Comparison of ENCODE assay signal across 9 cellular contexts in genomic region chr13:98978280-98978679, GRCh38. TPM values are rescaled to one million over a fixed set of nuclear protein-coding genes. Genes with fewer than 3 reads are reported as not detected.
DNase-seq lines count a peak whose midpoint lies in the region; ATAC-seq and TF ChIP-seq lines count a peak whose summit lies in the region.
"Had no signal": no experiment of that assay in that cellular context is flagged by ENCODE, and none has a peak within 500 bp of the region (broad histone marks: within the 10 kb centered on the region; RNA-seq: fewer than 3 reads in every experiment).

No MANE protein-coding gene starts in this region.

- DNase-seq in AG08395 (ENCODE audit: low spot score) (peak; percentile 70), Panc1 (ENCODE audit: low read depth, low spot score) (peak; percentile 43), epithelial cell of proximal tubule (ENCODE audit: low read depth) (peak; percentile 79), neuronal stem cell (ENCODE audit: low spot score) (no peak), Peyer's patch (no peak), hypothalamus (lab: John Stamatoyannopoulos, UW) (no peak), NCI-H1417 treated with DMSO at 0.1 percent for 48 hours (lab: John Stamatoyannopoulos, UW) (no peak)
- no peak for DNase-seq in activated CD4-positive, alpha-beta T cell treated with anti-CD3 and anti-CD28 coated beads for 36 hours
- DNase-seq: activated CD4-positive, alpha-beta memory T cell treated with anti-CD3 and anti-CD28 coated beads for 36 hours had no signal

- no peak overlapping the region for H4K91ac ChIP-seq in neuronal stem cell (ENCODE audit: low read depth, low read length, poor library complexity)

- intact Hi-C loops in Panc1 (cut with micrococcal nuclease; ENCODE audit: unreplicated experiment), result no loop called here
- intact Hi-C loops in activated CD4-positive, alpha-beta T cell treated with anti-CD3 and anti-CD28 coated beads for 36 hours (cut with DNase I, micrococcal nuclease), result no loop called here

- H2BK5ac ChIP-seq in neuronal stem cell (ENCODE audit: low read length), result no peak overlapping the region

- no peak overlapping the region for H4K8ac ChIP-seq in neuronal stem cell (ENCODE audit: low read depth, low read length)

- H3K4me1 Mint-ChIP-seq in activated CD4-positive, alpha-beta T cell treated with anti-CD3 and anti-CD28 coated beads for 36 hours, result peaks cover 78% of the 10 kb centered on the region

- H2BK120ac ChIP-seq in neuronal stem cell (ENCODE audit: low read depth, low read length), result no peak overlapping the region

- H3K27ac ChIP-seq in Panc1 (ENCODE audit: low read length) (no peak overlapping the region), neuronal stem cell (replicated peaks; ENCODE audit: low read length) (no peak overlapping the region), Peyer's patch (peak overlapping the region in 1 of 4 donors; percentile 10)

- H3K14ac ChIP-seq in neuronal stem cell (ENCODE audit: low read length), result no peak overlapping the region

- TF ChIP-seq POLR2A in Peyer's patch (IDR thresholded peaks at IDR 0.05), result no peak

- peak; percentile 63; the same call in 1 of the 2 replicates for ATAC-seq in Panc1
- ATAC-seq in activated CD4-positive, alpha-beta T cell treated with anti-CD3 and anti-CD28 coated beads for 36 hours, result no peak

- TF ChIP-seq CTCF in Panc1 (IDR thresholded peaks at IDR 0.05) (no peak), epithelial cell of proximal tubule (conservative IDR thresholded peaks at IDR 0.05; ENCODE audit: low read depth, low read length) (no peak), Peyer's patch (IDR thresholded peaks at IDR 0.05) (no peak)

- no peak overlapping the region for H3K23ac ChIP-seq in neuronal stem cell (ENCODE audit: low read depth, low read length, poor library complexity)

- H3K36me3 ChIP-seq in Panc1 (ENCODE audit: control insufficient read depth, insufficient read depth, low read length), result no peaks in the 10 kb centered on the region
- H3K36me3 ChIP-seq in neuronal stem cell (replicated peaks in 1 of 2; ENCODE audit: control insufficient read depth in 2 of 2, insufficient read depth in 2 of 2, low read length in 2 of 2), result no peaks in the 10 kb centered on the region
- no peaks in the 10 kb centered on the region for H3K36me3 ChIP-seq in Peyer's patch

- CTCF ChIA-PET in Panc1 (lab: Charles Lee), result no interaction called here
- CTCF ChIA-PET in activated CD4-positive, alpha-beta T cell treated with anti-CD3 and anti-CD28 coated beads for 36 hours (lab: Charles Lee), result interaction anchor here (0.6 to 0.9 kb wide), 4 partner anchors 16 to 241 kb away, joined by 3 to 4 read pairs (median 4); no protein-coding TSS in a partner anchor

- no peaks in the 10 kb centered on the region for H3K9me3 Mint-ChIP-seq in activated CD4-positive, alpha-beta T cell treated with anti-CD3 and anti-CD28 coated beads for 36 hours (ENCODE audit: low read depth)
- H3K9me3 Mint-ChIP-seq: activated CD4-positive, alpha-beta memory T cell treated with anti-CD3 and anti-CD28 coated beads for 36 hours had no signal

- no peaks in the 10 kb centered on the region for H3K27me3 Mint-ChIP-seq in activated CD4-positive, alpha-beta T cell treated with anti-CD3 and anti-CD28 coated beads for 36 hours
- H3K27me3 Mint-ChIP-seq: activated CD4-positive, alpha-beta memory T cell treated with anti-CD3 and anti-CD28 coated beads for 36 hours had no signal

- H3K9me3 ChIP-seq in Panc1 (ENCODE audit: control insufficient read depth, insufficient read depth, low read depth, low read length), result no peaks in the 10 kb centered on the region
- H3K9me3 ChIP-seq in neuronal stem cell (replicated peaks in 1 of 2; ENCODE audit: control insufficient read depth in 2 of 2, insufficient read depth in 1 of 2, low read depth in 1 of 2, low read length in 2 of 2), result no peaks in the 10 kb centered on the region
- no peaks in the 10 kb centered on the region for H3K9me3 ChIP-seq in Peyer's patch

- H3K9ac ChIP-seq in neuronal stem cell (ENCODE audit: low read depth, low read length, poor library complexity), result no peak overlapping the region

- no peaks in the 10 kb centered on the region for H3K79me1 ChIP-seq in neuronal stem cell (ENCODE audit: low read depth, low read length)

- no peak overlapping the region for H2BK12ac ChIP-seq in neuronal stem cell (ENCODE audit: low read length)

- H3K27me3 ChIP-seq in Panc1 (ENCODE audit: control insufficient read depth, insufficient read depth, low read length) (no peaks in the 10 kb centered on the region), neuronal stem cell (ENCODE audit: control insufficient read depth in 3 of 3, insufficient read depth in 3 of 3, low read depth in 1 of 3, low read length in 3 of 3) (no peaks in the 10 kb centered on the region), Peyer's patch (no peaks in the 10 kb centered on the region)

- no peak overlapping the region for H2BK15ac ChIP-seq in neuronal stem cell (ENCODE audit: low read length)

- in situ Hi-C loops in Panc1 (cut with HindIII; ENCODE audit: low pct_unique_long_range_greater_than_20kb, low sequenced_read_pairs), result no loop called here

- no peak overlapping the region for H3K4me3 Mint-ChIP-seq in activated CD4-positive, alpha-beta T cell treated with anti-CD3 and anti-CD28 coated beads for 36 hours
- H3K4me3 Mint-ChIP-seq: activated CD4-positive, alpha-beta memory T cell treated with anti-CD3 and anti-CD28 coated beads for 36 hours had no signal

- H2AK5ac ChIP-seq in neuronal stem cell (ENCODE audit: low read depth, low read length), result no peak overlapping the region

- H3K4me2 ChIP-seq in neuronal stem cell (ENCODE audit: insufficient read depth, low read length, poor library complexity, severe bottlenecking), result no peak overlapping the region

- no peak overlapping the region for H3K18ac ChIP-seq in neuronal stem cell (ENCODE audit: low read length)

- H3K4me1 ChIP-seq in Panc1 (ENCODE audit: control insufficient read depth, insufficient read depth, low read length) (peaks cover 12% of the 10 kb centered on the region), neuronal stem cell (ENCODE audit: control insufficient read depth in 2 of 2, insufficient read depth in 1 of 2, low read depth in 1 of 2, low read length in 2 of 2) (peaks cover 16 to 22% of the 10 kb centered on the region in 2 donors), Peyer's patch (peaks cover 0 to 13% (median 0%) of the 10 kb centered on the region in 4 donors)

- POLR2A ChIA-PET in Panc1 (lab: Charles Lee), result no interaction called here
- POLR2A ChIA-PET in activated CD4-positive, alpha-beta T cell treated with anti-CD3 and anti-CD28 coated beads for 36 hours (lab: Charles Lee), result no interaction called here

- H3K4ac ChIP-seq in neuronal stem cell (ENCODE audit: low read length), result no peak overlapping the region

- no CpG with 5 or more reads among the region's 3 CpGs for whole genome bisulfite sequencing in neuronal stem cell (ENCODE audit: extremely low coverage in 2 of 2, insufficient read length in 2 of 2, insufficient replicate concordance in 1 of 2), 2 donors

- BruUV-seq in Panc1 (replicated peaks; lab: Mats Ljungman, UMichigan), result no TSS peak

- H2AFZ ChIP-seq in neuronal stem cell (ENCODE audit: low read length), result peak overlapping the region; percentile 65

- H3K4me3 ChIP-seq in Panc1 (ENCODE audit: low read depth in 2 of 2, low read length in 2 of 2) (peak overlapping the region in 1 of 2 experiments; percentile 30; a peak in 2 of 4 replicates), epithelial cell of proximal tubule (ENCODE audit: low read depth, low read length) (peak overlapping the region; percentile 43), neuronal stem cell (ENCODE audit: low read length in 2 of 2) (no peak overlapping the region), Peyer's patch (peak overlapping the region in 2 of 4 donors; percentile 45 to 46)

- H3K36me3 Mint-ChIP-seq in activated CD4-positive, alpha-beta T cell treated with anti-CD3 and anti-CD28 coated beads for 36 hours (ENCODE audit: low read depth), result no peaks in the 10 kb centered on the region
- H3K36me3 Mint-ChIP-seq: activated CD4-positive, alpha-beta memory T cell treated with anti-CD3 and anti-CD28 coated beads for 36 hours had no signal

- no peak overlapping the region for H3K27ac Mint-ChIP-seq in activated CD4-positive, alpha-beta T cell treated with anti-CD3 and anti-CD28 coated beads for 36 hours
- H3K27ac Mint-ChIP-seq: activated CD4-positive, alpha-beta memory T cell treated with anti-CD3 and anti-CD28 coated beads for 36 hours had no signal

RNA-seq across cellular contexts. Expression of gene DOCK9, which starts 0.4 kb away (rescaled TPM):
- total RNA-seq in Panc1 (2021; ENCODE audit: unreplicated experiment) (30.5 TPM), epithelial cell of proximal tubule (37.6 and 72.4 TPM in 2 replicates), Peyer's patch (100 to 1,000 TPM in 1 of 4 donors, 10 to 100 TPM in 3; 52.5 to 166 (median 54.2) TPM)
- 22.2 TPM for polyA plus RNA-seq in Panc1 (2012; ENCODE audit: insufficient read length)
- polyA plus RNA-seq in neuronal stem cell (2013, experiment 1 of 2), result 4.5 TPM
- 4.3 TPM for polyA plus RNA-seq in neuronal stem cell (2013, experiment 2 of 2)
- total RNA-seq in activated CD4-positive, alpha-beta T cell treated with anti-CD3 and anti-CD28 coated beads for 36 hours, result 10 to 100 TPM; 36.0 to 42.6 TPM

Comparison
In these comparisons a context has a peak if more than half of its experiments do, and no peak if none do; other contexts are left out.
1. DNase-seq: peak in AG08395 (single experiment), Panc1 (single experiment) and epithelial cell of proximal tubule (single experiment); none in neuronal stem cell (single experiment), Peyer's patch (0 of 3), hypothalamus (0 of 51), activated CD4-positive, alpha-beta T cell treated with anti-CD3 and anti-CD28 coated beads for 36 hours (single experiment) and NCI-H1417 treated with DMSO at 0.1 percent for 48 hours (single experiment).